ENCODE assay signal across 1 cellular context in genomic region chr19:55114566-55115145, GRCh38.
TF ChIP-seq lines count a peak whose summit lies in the region.

No MANE protein-coding gene starts in this region.

TF ChIP-seq in GM12878, 131 proteins besides CTCF, POLR2A, EP300 and RAD21:
- TF ChIP-seq TBL1XR1 (IDR thresholded peaks at IDR 0.05; ENCODE audit: low read depth, low read length) (no peak), SIX5 (IDR thresholded peaks at IDR 0.05; ENCODE audit: low read depth, low read length, severe bottlenecking) (no peak), KAT2A (conservative IDR thresholded peaks at IDR 0.05; ENCODE audit: control insufficient read depth, low read depth, low read length) (no peak), CBX3 (IDR thresholded peaks at IDR 0.05; ENCODE audit: borderline replicate concordance, low read depth) (no peak), SRF (IDR thresholded peaks at IDR 0.05; ENCODE audit: low read depth in 2 of 2, low read length in 2 of 2) (no peak), HDAC6 (IDR thresholded peaks at IDR 0.05; ENCODE audit: unreplicated experiment) (no peak), BMI1 (IDR thresholded peaks at IDR 0.05; ENCODE audit: borderline replicate concordance) (no peak), FOS (IDR thresholded peaks at IDR 0.05; ENCODE audit: borderline replicate concordance, extremely low read depth, insufficient read length) (no peak), MXI1 (IDR thresholded peaks at IDR 0.05; ENCODE audit: low read depth, low read length) (no peak), FOXM1 (IDR thresholded peaks at IDR 0.05; ENCODE audit: low read depth, low read length) (no peak), ASH2L (IDR thresholded peaks at IDR 0.05; ENCODE audit: borderline replicate concordance, low read depth) (no peak), TCF7 (IDR thresholded peaks at IDR 0.05; ENCODE audit: borderline replicate concordance) (no peak), PAX8 (IDR thresholded peaks at IDR 0.05) (no peak), SMAD1 (IDR thresholded peaks at IDR 0.05; ENCODE audit: low read depth, partially characterized antibody) (no peak), IKZF1 (conservative IDR thresholded peaks at IDR 0.05) (no peak), ESRRA (IDR thresholded peaks at IDR 0.05; ENCODE audit: low read length) (no peak), RBBP5 (conservative IDR thresholded peaks at IDR 0.05) (no peak), HDAC2 (IDR thresholded peaks at IDR 0.05) (no peak), BCL3 (IDR thresholded peaks at IDR 0.05; ENCODE audit: borderline replicate concordance, insufficient read depth, low read depth, low read length, poor library complexity, severe bottlenecking) (no peak), ZSCAN29 (IDR thresholded peaks at IDR 0.05) (no peak)
